ENCODE assay signal across 24 cellular contexts in genomic region chr2:78397198-78397597, GRCh38.
"Had no signal": no experiment of that assay in that cellular context is flagged by ENCODE, and none has a peak within 500 bp of the region (broad histone marks: within the 10 kb centered on the region; RNA-seq: fewer than 3 reads in every experiment).

No MANE protein-coding gene starts in this region.

- H3K4me3 ChIP-seq: coronary artery, dorsolateral prefrontal cortex, esophagus squamous epithelium, gastrocnemius medialis, heart right ventricle, left lung, lower lobe of right lung had no signal

- H3K9me3 ChIP-seq: gastrocnemius medialis, lower lobe of right lung had no signal

- H3K27ac ChIP-seq: coronary artery, dorsolateral prefrontal cortex, epithelial cell of prostate, esophagus squamous epithelium, gastrocnemius medialis, heart right ventricle, left lung, lower lobe of right lung had no signal

- H3K27ac Mint-ChIP-seq: endodermal cell; memory B cell; naive thymus-derived CD4-positive, alpha-beta T cell had no signal

- H3K4me1 ChIP-seq: esophagus squamous epithelium, gastrocnemius medialis, heart right ventricle, left lung, lower lobe of right lung had no signal

- H3K4me1 Mint-ChIP-seq: memory B cell; naive thymus-derived CD4-positive, alpha-beta T cell had no signal

- H3K36me3 Mint-ChIP-seq: memory B cell had no signal

- H3K27me3 Mint-ChIP-seq: memory B cell; naive thymus-derived CD4-positive, alpha-beta T cell had no signal

- H3K27me3 ChIP-seq: dorsolateral prefrontal cortex, esophagus squamous epithelium, gastrocnemius medialis, heart right ventricle, left lung had no signal

- ATAC-seq: esophagus mucosa; gastrocnemius medialis; heart right ventricle; left cardiac atrium; left lung; left ventricle myocardium superior; lower lobe of right lung; naive thymus-derived CD4-positive, alpha-beta T cell had no signal

- H3K4me3 Mint-ChIP-seq: endodermal cell; memory B cell; naive thymus-derived CD4-positive, alpha-beta T cell had no signal

- DNase-seq: dermis blood vessel endothelial cell; dorsolateral prefrontal cortex; effector CD4-positive, alpha-beta T cell; effector memory CD4-positive, alpha-beta T cell; endodermal cell; erythroblast; esophagus squamous epithelium; foreskin fibroblast; foreskin melanocyte; gastrocnemius medialis; glutamatergic neuron; head of caudate nucleus; heart right ventricle; hippocampal formation; left cardiac atrium; left lung; left ventricle myocardium superior; lower lobe of right lung; midbrain; naive thymus-derived CD4-positive, alpha-beta T cell had no signal

- H3K36me3 ChIP-seq: esophagus squamous epithelium, gastrocnemius medialis, heart right ventricle, left lung, lower lobe of right lung had no signal
